ENCODE assay signal across 23 cellular contexts in the genomic region with DNA sequence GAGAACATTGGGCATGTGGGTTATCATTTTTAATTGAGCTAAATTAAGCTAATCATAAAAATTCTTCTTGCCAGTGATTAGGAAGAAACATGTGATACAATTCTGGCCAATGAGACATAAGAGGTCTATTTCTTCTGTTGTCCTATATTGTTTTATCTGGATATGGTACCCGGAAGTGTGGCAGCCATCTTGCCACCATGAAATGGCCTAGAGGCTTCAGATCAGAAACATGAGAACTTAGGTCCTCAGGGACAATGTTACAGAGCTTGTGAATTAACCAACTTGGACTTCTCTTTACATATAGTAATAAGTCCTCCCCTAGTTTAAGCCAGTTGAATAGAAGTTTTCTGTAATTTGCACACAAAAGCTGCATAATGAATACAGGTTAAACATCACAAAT.
"Had no signal": no experiment of that assay in that cellular context is flagged by ENCODE, and none has a peak within 500 bp of the region (broad histone marks: within the 10 kb centered on the region; RNA-seq: fewer than 3 reads in every experiment).

No MANE protein-coding gene starts in this region.

- H3K36me3 ChIP-seq: colonic mucosa, esophagus squamous epithelium, gastrocnemius medialis, gastroesophageal sphincter, heart left ventricle, heart right ventricle had no signal

- H3K27ac ChIP-seq: colonic mucosa, coronary artery, dorsolateral prefrontal cortex, epithelial cell of prostate, esophagus muscularis mucosa, esophagus squamous epithelium, foreskin keratinocyte, gastrocnemius medialis, gastroesophageal sphincter, heart left ventricle, heart right ventricle had no signal

- H3K9me3 ChIP-seq: colonic mucosa, esophagus muscularis mucosa, esophagus squamous epithelium, gastrocnemius medialis, gastroesophageal sphincter, heart left ventricle, heart right ventricle had no signal

- H3K4me1 ChIP-seq: colonic mucosa, esophagus muscularis mucosa, esophagus squamous epithelium, foreskin keratinocyte, gastrocnemius medialis, gastroesophageal sphincter, heart left ventricle, heart right ventricle had no signal

- H3K27me3 ChIP-seq: colonic mucosa, dorsolateral prefrontal cortex, foreskin keratinocyte, gastrocnemius medialis, heart left ventricle had no signal

- DNase-seq: colonic mucosa; cortex of kidney; dermis blood vessel endothelial cell; dorsolateral prefrontal cortex; effector CD4-positive, alpha-beta T cell; effector CD8-positive, alpha-beta T cell; effector memory CD4-positive, alpha-beta T cell; effector memory CD8-positive, alpha-beta T cell; endodermal cell; erythroblast; esophagus squamous epithelium; foreskin fibroblast; foreskin keratinocyte; foreskin melanocyte; gastrocnemius medialis; glutamatergic neuron; head of caudate nucleus; heart left ventricle; heart right ventricle had no signal

- H3K4me3 ChIP-seq: colonic mucosa, coronary artery, dorsolateral prefrontal cortex, esophagus muscularis mucosa, esophagus squamous epithelium, gastrocnemius medialis, gastroesophageal sphincter, heart left ventricle, heart right ventricle had no signal
